1 cellular context compared by ENCODE assay signal in the genomic region with DNA sequence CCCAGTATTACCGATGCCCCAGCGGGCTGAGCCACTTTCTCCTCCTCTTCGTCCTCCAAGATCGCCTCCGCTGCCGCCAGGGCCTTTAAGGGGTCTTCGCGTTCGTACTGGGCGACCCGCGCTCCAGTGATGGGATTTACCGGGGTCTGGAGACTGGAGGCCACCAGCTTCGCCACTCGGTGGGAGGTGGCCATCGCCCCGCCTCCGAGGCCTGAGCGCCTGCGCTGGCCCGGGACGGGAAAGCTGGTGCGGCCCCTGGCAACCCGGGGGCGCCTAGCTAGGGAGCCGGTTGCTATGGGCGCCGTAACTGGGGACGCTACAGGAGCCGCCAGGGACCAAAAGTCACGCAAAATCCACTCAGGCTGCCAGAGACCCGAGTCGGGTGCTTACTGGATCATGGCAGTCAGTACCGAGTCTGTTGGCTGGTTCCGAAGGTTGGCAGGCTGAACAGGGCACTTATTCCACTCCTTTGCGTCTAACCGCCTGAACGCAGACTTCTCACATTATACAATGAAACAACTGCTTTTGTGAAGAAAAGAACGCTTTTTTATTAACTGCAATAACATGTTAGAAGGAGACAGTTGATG.
TF ChIP-seq lines count a peak whose summit lies in the region.

A gene with protein sequence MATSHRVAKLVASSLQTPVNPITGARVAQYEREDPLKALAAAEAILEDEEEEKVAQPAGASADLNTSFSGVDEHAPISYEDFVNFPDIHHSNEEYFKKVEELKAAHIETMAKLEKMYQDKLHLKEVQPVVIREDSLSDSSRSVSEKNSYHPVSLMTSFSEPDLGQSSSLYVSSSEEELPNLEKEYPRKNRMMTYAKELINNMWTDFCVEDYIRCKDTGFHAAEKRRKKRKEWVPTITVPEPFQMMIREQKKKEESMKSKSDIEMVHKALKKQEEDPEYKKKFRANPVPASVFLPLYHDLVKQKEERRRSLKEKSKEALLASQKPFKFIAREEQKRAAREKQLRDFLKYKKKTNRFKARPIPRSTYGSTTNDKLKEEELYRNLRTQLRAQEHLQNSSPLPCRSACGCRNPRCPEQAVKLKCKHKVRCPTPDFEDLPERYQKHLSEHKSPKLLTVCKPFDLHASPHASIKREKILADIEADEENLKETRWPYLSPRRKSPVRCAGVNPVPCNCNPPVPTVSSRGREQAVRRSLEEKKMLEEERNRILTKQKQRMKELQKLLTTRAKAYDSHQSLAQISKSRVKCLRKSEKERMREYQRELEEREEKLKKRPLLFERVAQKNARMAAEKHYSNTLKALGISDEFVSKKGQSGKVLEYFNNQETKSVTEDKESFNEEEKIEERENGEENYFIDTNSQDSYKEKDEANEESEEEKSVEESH (minus strand): TSS at position 213 of the 587 bp plus-strand sequence. CDS start 19 bp downstream, at position 194.

TF ChIP-seq in HEK293, 187 proteins besides CTCF, POLR2A, EP300 and RAD21 (continued from another document and continues in another):
- TF ChIP-seq, protein P1, sequence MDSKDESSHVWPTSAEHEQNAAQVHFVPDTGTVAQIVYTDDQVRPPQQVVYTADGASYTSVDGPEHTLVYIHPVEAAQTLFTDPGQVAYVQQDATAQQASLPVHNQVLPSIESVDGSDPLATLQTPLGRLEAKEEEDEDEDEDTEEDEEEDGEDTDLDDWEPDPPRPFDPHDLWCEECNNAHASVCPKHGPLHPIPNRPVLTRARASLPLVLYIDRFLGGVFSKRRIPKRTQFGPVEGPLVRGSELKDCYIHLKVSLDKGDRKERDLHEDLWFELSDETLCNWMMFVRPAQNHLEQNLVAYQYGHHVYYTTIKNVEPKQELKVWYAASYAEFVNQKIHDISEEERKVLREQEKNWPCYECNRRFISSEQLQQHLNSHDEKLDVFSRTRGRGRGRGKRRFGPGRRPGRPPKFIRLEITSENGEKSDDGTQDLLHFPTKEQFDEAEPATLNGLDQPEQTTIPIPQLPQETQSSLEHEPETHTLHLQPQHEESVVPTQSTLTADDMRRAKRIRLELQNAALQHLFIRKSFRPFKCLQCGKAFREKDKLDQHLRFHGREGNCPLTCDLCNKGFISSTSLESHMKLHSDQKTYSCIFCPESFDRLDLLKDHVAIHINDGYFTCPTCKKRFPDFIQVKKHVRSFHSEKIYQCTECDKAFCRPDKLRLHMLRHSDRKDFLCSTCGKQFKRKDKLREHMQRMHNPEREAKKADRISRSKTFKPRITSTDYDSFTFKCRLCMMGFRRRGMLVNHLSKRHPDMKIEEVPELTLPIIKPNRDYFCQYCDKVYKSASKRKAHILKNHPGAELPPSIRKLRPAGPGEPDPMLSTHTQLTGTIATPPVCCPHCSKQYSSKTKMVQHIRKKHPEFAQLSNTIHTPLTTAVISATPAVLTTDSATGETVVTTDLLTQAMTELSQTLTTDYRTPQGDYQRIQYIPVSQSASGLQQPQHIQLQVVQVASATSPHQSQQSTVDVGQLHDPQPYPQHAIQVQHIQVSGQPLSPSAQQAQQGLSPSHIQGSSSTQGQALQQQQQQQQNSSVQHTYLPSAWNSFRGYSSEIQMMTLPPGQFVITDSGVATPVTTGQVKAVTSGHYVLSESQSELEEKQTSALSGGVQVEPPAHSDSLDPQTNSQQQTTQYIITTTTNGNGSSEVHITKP (tag by site-specific recombination; IDR thresholded peaks at IDR 0.05) = no peak
- TF ChIP-seq SP3 (tag by site-specific recombination; IDR thresholded peaks at IDR 0.05) (peak; percentile 89), ZNF404 (tag by site-specific recombination; IDR thresholded peaks at IDR 0.05) (no peak), ZNF248 (tag by site-specific recombination; IDR thresholded peaks at IDR 0.05) (no peak), ZNF114 (tag by site-specific recombination; IDR thresholded peaks at IDR 0.05) (no peak), ZNF223 (tag by site-specific recombination; IDR thresholded peaks at IDR 0.05) (no peak), ZNF24 (tag by site-specific recombination; IDR thresholded peaks at IDR 0.05) (no peak), ZBTB17 (tag by site-specific recombination; IDR thresholded peaks at IDR 0.05) (no peak; the same call in 1 of the 2 replicates), ZNF140 (tag by site-specific recombination; IDR thresholded peaks at IDR 0.05) (no peak), ZNF426 (tag by site-specific recombination; IDR thresholded peaks at IDR 0.05) (no peak), ZNF558 (tag by site-specific recombination; IDR thresholded peaks at IDR 0.05) (no peak), YY2 (tag by site-specific recombination; IDR thresholded peaks at IDR 0.05) (no peak), YY1 (tag by site-specific recombination; IDR thresholded peaks at IDR 0.05) (no peak), WT1 (tag by site-specific recombination; IDR thresholded peaks at IDR 0.05) (0 out of 2 replicates have a peak, but pooled peaks have one; percentile 21), OSR2 (tag by site-specific recombination; IDR thresholded peaks at IDR 0.05) (no peak), ZNF214 (tag by site-specific recombination; IDR thresholded peaks at IDR 0.05; ENCODE audit: borderline replicate concordance) (no peak), ZNF610 (tag by site-specific recombination; IDR thresholded peaks at IDR 0.05; ENCODE audit: borderline replicate concordance) (0 out of 2 replicates have a peak, but pooled peaks have one; percentile 30), TRIM28 (IDR thresholded peaks at IDR 0.05; ENCODE audit: borderline replicate concordance, low read length) (no peak), ZNF138 (tag by site-specific recombination; IDR thresholded peaks at IDR 0.05; ENCODE audit: borderline replicate concordance) (no peak), GLI2 (tag by site-specific recombination; IDR thresholded peaks at IDR 0.05; ENCODE audit: borderline replicate concordance, low read depth) (no peak), IKZF3 (tag by site-specific recombination; IDR thresholded peaks at IDR 0.05) (no peak), ZFP69B (tag by site-specific recombination; IDR thresholded peaks at IDR 0.05) (no peak), ZNF16 (tag by site-specific recombination; IDR thresholded peaks at IDR 0.05; ENCODE audit: low read depth) (no peak), ZNF211 (tag by site-specific recombination; IDR thresholded peaks at IDR 0.05; ENCODE audit: low read depth) (no peak), ZNF785 (tag by site-specific recombination; IDR thresholded peaks at IDR 0.05) (no peak)
- TF ChIP-seq, protein P2, sequence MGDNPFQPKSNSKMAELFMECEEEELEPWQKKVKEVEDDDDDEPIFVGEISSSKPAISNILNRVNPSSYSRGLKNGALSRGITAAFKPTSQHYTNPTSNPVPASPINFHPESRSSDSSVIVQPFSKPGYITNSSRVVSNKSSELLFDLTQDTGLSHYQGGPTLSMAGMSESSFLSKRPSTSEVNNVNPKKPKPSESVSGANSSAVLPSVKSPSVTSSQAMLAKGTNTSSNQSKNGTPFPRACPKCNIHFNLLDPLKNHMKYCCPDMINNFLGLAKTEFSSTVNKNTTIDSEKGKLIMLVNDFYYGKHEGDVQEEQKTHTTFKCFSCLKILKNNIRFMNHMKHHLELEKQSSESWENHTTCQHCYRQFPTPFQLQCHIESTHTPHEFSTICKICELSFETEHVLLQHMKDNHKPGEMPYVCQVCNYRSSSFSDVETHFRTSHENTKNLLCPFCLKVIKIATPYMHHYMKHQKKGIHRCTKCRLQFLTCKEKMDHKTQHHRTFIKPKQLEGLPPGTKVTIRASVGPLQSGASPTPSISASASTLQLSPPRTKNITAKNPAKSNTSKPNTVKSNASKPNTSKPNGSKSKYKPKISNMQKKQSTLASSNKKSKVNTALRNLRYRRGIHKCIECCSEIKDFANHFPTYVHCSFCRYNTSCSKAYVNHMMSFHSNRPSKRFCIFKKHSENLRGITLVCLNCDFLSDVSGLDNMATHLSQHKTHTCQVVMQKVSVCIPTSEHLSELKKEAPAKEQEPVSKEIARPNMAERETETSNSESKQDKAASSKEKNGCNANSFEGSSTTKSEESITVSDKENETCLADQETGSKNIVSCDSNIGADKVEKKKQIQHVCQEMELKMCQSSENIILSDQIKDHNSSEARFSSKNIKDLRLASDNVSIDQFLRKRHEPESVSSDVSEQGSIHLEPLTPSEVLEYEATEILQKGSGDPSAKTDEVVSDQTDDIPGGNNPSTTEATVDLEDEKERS (tag by site-specific recombination; IDR thresholded peaks at IDR 0.05) = no peak
- TF ChIP-seq, protein P3, sequence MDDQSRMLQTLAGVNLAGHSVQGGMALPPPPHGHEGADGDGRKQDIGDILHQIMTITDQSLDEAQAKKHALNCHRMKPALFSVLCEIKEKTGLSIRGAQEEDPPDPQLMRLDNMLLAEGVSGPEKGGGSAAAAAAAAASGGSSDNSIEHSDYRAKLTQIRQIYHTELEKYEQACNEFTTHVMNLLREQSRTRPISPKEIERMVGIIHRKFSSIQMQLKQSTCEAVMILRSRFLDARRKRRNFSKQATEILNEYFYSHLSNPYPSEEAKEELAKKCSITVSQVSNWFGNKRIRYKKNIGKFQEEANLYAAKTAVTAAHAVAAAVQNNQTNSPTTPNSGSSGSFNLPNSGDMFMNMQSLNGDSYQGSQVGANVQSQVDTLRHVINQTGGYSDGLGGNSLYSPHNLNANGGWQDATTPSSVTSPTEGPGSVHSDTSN (CRISPR knock-in tag; IDR thresholded peaks at IDR 0.05) = peak; percentile 74; the same call in 1 of the 2 replicates
- TF ChIP-seq, protein P4, sequence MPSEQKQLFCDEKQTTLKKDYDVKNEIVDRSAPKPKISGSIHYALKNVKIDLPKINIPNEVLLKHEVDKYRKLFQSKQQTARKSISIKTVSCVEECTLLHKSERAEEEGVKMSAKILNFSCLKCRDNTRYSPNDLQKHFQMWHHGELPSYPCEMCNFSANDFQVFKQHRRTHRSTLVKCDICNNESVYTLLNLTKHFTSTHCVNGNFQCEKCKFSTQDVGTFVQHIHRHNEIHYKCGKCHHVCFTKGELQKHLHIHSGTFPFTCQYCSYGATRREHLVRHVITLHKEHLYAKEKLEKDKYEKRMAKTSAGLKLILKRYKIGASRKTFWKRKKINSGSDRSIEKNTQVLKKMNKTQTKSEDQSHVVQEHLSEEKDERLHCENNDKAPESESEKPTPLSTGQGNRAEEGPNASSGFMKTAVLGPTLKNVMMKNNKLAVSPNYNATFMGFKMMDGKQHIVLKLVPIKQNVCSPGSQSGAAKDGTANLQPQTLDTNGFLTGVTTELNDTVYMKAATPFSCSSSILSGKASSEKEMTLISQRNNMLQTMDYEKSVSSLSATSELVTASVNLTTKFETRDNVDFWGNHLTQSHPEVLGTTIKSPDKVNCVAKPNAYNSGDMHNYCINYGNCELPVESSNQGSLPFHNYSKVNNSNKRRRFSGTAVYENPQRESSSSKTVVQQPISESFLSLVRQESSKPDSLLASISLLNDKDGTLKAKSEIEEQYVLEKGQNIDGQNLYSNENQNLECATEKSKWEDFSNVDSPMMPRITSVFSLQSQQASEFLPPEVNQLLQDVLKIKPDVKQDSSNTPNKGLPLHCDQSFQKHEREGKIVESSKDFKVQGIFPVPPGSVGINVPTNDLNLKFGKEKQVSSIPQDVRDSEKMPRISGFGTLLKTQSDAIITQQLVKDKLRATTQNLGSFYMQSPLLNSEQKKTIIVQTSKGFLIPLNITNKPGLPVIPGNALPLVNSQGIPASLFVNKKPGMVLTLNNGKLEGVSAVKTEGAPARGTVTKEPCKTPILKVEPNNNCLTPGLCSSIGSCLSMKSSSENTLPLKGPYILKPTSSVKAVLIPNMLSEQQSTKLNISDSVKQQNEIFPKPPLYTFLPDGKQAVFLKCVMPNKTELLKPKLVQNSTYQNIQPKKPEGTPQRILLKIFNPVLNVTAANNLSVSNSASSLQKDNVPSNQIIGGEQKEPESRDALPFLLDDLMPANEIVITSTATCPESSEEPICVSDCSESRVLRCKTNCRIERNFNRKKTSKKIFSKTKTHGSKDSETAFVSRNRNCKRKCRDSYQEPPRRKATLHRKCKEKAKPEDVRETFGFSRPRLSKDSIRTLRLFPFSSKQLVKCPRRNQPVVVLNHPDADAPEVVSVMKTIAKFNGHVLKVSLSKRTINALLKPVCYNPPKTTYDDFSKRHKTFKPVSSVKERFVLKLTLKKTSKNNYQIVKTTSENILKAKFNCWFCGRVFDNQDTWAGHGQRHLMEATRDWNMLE (tag by site-specific recombination; conservative IDR thresholded peaks at IDR 0.05; ENCODE audit: low read depth) = no peak
- TF ChIP-seq, protein P5, sequence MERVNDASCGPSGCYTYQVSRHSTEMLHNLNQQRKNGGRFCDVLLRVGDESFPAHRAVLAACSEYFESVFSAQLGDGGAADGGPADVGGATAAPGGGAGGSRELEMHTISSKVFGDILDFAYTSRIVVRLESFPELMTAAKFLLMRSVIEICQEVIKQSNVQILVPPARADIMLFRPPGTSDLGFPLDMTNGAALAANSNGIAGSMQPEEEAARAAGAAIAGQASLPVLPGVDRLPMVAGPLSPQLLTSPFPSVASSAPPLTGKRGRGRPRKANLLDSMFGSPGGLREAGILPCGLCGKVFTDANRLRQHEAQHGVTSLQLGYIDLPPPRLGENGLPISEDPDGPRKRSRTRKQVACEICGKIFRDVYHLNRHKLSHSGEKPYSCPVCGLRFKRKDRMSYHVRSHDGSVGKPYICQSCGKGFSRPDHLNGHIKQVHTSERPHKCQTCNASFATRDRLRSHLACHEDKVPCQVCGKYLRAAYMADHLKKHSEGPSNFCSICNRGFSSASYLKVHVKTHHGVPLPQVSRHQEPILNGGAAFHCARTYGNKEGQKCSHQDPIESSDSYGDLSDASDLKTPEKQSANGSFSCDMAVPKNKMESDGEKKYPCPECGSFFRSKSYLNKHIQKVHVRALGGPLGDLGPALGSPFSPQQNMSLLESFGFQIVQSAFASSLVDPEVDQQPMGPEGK (tag by site-specific recombination; IDR thresholded peaks at IDR 0.05) = peak; percentile 59
- TF ChIP-seq, protein P6, sequence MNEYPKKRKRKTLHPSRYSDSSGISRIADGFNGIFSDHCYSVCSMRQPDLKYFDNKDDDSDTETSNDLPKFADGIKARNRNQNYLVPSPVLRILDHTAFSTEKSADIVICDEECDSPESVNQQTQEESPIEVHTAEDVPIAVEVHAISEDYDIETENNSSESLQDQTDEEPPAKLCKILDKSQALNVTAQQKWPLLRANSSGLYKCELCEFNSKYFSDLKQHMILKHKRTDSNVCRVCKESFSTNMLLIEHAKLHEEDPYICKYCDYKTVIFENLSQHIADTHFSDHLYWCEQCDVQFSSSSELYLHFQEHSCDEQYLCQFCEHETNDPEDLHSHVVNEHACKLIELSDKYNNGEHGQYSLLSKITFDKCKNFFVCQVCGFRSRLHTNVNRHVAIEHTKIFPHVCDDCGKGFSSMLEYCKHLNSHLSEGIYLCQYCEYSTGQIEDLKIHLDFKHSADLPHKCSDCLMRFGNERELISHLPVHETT (tag by site-specific recombination; IDR thresholded peaks at IDR 0.05) = 0 out of 2 replicates have a peak, but pooled peaks have one; percentile 15
- TF ChIP-seq, protein P7, sequence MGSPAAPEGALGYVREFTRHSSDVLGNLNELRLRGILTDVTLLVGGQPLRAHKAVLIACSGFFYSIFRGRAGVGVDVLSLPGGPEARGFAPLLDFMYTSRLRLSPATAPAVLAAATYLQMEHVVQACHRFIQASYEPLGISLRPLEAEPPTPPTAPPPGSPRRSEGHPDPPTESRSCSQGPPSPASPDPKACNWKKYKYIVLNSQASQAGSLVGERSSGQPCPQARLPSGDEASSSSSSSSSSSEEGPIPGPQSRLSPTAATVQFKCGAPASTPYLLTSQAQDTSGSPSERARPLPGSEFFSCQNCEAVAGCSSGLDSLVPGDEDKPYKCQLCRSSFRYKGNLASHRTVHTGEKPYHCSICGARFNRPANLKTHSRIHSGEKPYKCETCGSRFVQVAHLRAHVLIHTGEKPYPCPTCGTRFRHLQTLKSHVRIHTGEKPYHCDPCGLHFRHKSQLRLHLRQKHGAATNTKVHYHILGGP (tag by site-specific recombination; IDR thresholded peaks at IDR 0.05) = no peak
